8 cellular contexts compared by ENCODE assay signal in genomic region chr20:3000852-3001523, GRCh38. TPM values are rescaled to one million over a fixed set of nuclear protein-coding genes. Genes with fewer than 3 reads are reported as not detected.
DNase-seq lines count a peak whose midpoint lies in the region; ATAC-seq, FAIRE-seq and TF ChIP-seq lines count a peak whose summit lies in the region.

No MANE protein-coding gene starts in this region.

- TF ChIP-seq CTCF in GM12865 (IDR thresholded peaks at IDR 0.05; ENCODE audit: insufficient read depth, low read depth, low read length, missing control alignments) (peak; percentile 19), WI38 (IDR thresholded peaks at IDR 0.05; ENCODE audit: low read depth, low read length) (peak; percentile 15; the same call in 1 of the 2 replicates)
- TF ChIP-seq CTCF in activated CD8-positive, alpha-beta T cell treated with anti-CD3 and anti-CD28 coated beads for 36 hours (IDR thresholded peaks at IDR 0.05): no peak

- CTCF ChIA-PET in activated CD8-positive, alpha-beta T cell treated with anti-CD3 and anti-CD28 coated beads for 36 hours (lab: Charles Lee): interaction anchor here (1.2 kb wide), 1 partner anchor 17 kb away, joined by 3 read pairs; no protein-coding TSS in a partner anchor

- no peaks in the 10 kb centered on the region for H3K4me1 Mint-ChIP-seq in stimulated activated naive B cell treated with anti-CD40 and anti-IgM and Interleukin-4, amounts not matched to agents 10 μg/mL and 1 μg/mL and 100 μg/mL, for 72 hours
- H3K4me1 Mint-ChIP-seq in activated CD8-positive, alpha-beta T cell treated with anti-CD3 and anti-CD28 coated beads for 36 hours (ENCODE audit: low read depth): peaks cover 2% of the 10 kb centered on the region

- H3K4me3 Mint-ChIP-seq in stimulated activated naive B cell treated with anti-CD40 and anti-IgM and Interleukin-4, amounts not matched to agents 10 μg/mL and 1 μg/mL and 100 μg/mL, for 72 hours: no peak overlapping the region
- no peak overlapping the region for H3K4me3 Mint-ChIP-seq in activated CD8-positive, alpha-beta T cell treated with anti-CD3 and anti-CD28 coated beads for 36 hours

- peak; percentile 97 for FAIRE-seq in A204.1 (lab: Jason Lieb, UNC)

- no peaks in the 10 kb centered on the region for H3K9me3 Mint-ChIP-seq in stimulated activated naive B cell treated with anti-CD40 and anti-IgM and Interleukin-4, amounts not matched to agents 10 μg/mL and 1 μg/mL and 100 μg/mL, for 72 hours
- H3K9me3 Mint-ChIP-seq in activated CD8-positive, alpha-beta T cell treated with anti-CD3 and anti-CD28 coated beads for 36 hours: no peaks in the 10 kb centered on the region

- DNase-seq in GM12865 (ENCODE audit: low read depth): peak; percentile 55
- peak; percentile 13 for DNase-seq in NCI-H187 treated with DMSO at 0.1 percent for 48 hours (lab: John Stamatoyannopoulos, UW)
- DNase-seq in hepatic stellate cell (ENCODE audit: low spot score): peak; percentile 38
- no peak for DNase-seq in stimulated activated naive B cell treated with anti-CD40 and anti-IgM and Interleukin-4, amounts not matched to agents 10 μg/mL and 1 μg/mL and 100 μg/mL, for 72 hours
- DNase-seq in activated CD8-positive, alpha-beta T cell treated with anti-CD3 and anti-CD28 coated beads for 36 hours: no peak

- H3K4me3 ChIP-seq in GM12865 (ENCODE audit: low read depth, low read length) (no peak overlapping the region), WI38 (ENCODE audit: low read depth, low read length) (no peak overlapping the region)

- intact Hi-C loops in activated CD8-positive, alpha-beta T cell treated with anti-CD3 and anti-CD28 coated beads for 36 hours (cut with micrococcal nuclease): no loop called here

- POLR2A ChIA-PET in activated CD8-positive, alpha-beta T cell treated with anti-CD3 and anti-CD28 coated beads for 36 hours (lab: Charles Lee): interaction anchor here (0.6 kb wide), 2 partner anchors 64 to 149 kb away, joined by 3 to 5 read pairs; no protein-coding TSS in a partner anchor

- ATAC-seq in stimulated activated naive B cell treated with anti-CD40 and anti-IgM and Interleukin-4, amounts not matched to agents 10 μg/mL and 1 μg/mL and 100 μg/mL, for 72 hours (replicated peaks): peak; percentile 58 to 88
- no peak for ATAC-seq in activated CD8-positive, alpha-beta T cell treated with anti-CD3 and anti-CD28 coated beads for 36 hours
- ATAC-seq in GM18511 (IDR thresholded peaks at IDR 0.05; ENCODE audit: unreplicated experiment): no peak

- no peaks in the 10 kb centered on the region for H3K27me3 Mint-ChIP-seq in stimulated activated naive B cell treated with anti-CD40 and anti-IgM and Interleukin-4, amounts not matched to agents 10 μg/mL and 1 μg/mL and 100 μg/mL, for 72 hours
- H3K27me3 Mint-ChIP-seq in activated CD8-positive, alpha-beta T cell treated with anti-CD3 and anti-CD28 coated beads for 36 hours: no peaks in the 10 kb centered on the region

- H3K36me3 Mint-ChIP-seq in stimulated activated naive B cell treated with anti-CD40 and anti-IgM and Interleukin-4, amounts not matched to agents 10 μg/mL and 1 μg/mL and 100 μg/mL, for 72 hours: peaks cover 18 to 24% of the 10 kb centered on the region in 2 donors
- peaks cover 24% of the 10 kb centered on the region for H3K36me3 Mint-ChIP-seq in activated CD8-positive, alpha-beta T cell treated with anti-CD3 and anti-CD28 coated beads for 36 hours (ENCODE audit: low read depth)

- H3K27ac Mint-ChIP-seq in stimulated activated naive B cell treated with anti-CD40 and anti-IgM and Interleukin-4, amounts not matched to agents 10 μg/mL and 1 μg/mL and 100 μg/mL, for 72 hours: no peak overlapping the region
- no peak overlapping the region for H3K27ac Mint-ChIP-seq in activated CD8-positive, alpha-beta T cell treated with anti-CD3 and anti-CD28 coated beads for 36 hours

RNA-seq across cellular contexts. Expression of gene GNRH2, which starts 42.4 kb away (rescaled TPM):
- under 1 TPM; 0.36 to 0.85 TPM for total RNA-seq in activated CD8-positive, alpha-beta T cell treated with anti-CD3 and anti-CD28 coated beads for 36 hours

RNA-seq across cellular contexts. Expression of gene MRPS26, which starts 44.9 kb away (rescaled TPM):
- total RNA-seq in activated CD8-positive, alpha-beta T cell treated with anti-CD3 and anti-CD28 coated beads for 36 hours: 10 to 100 TPM; 63.6 to 70.0 TPM

Comparison
In these comparisons a context has a peak if more than half of its experiments do, and no peak if none do; other contexts are left out.
1. DNase-seq: peak in GM12865 (single experiment), NCI-H187 treated with DMSO at 0.1 percent for 48 hours (single experiment) and hepatic stellate cell (single experiment); none in stimulated activated naive B cell treated with anti-CD40 and anti-IgM and Interleukin-4, amounts not matched to agents 10 μg/mL and 1 μg/mL and 100 μg/mL, for 72 hours (single experiment) and activated CD8-positive, alpha-beta T cell treated with anti-CD3 and anti-CD28 coated beads for 36 hours (single experiment).
2. ATAC-seq: peak in stimulated activated naive B cell treated with anti-CD40 and anti-IgM and Interleukin-4, amounts not matched to agents 10 μg/mL and 1 μg/mL and 100 μg/mL, for 72 hours (2 of 2); none in activated CD8-positive, alpha-beta T cell treated with anti-CD3 and anti-CD28 coated beads for 36 hours (single experiment) and GM18511 (single experiment).